2 cellular contexts compared by ENCODE assay signal in the genomic region with DNA sequence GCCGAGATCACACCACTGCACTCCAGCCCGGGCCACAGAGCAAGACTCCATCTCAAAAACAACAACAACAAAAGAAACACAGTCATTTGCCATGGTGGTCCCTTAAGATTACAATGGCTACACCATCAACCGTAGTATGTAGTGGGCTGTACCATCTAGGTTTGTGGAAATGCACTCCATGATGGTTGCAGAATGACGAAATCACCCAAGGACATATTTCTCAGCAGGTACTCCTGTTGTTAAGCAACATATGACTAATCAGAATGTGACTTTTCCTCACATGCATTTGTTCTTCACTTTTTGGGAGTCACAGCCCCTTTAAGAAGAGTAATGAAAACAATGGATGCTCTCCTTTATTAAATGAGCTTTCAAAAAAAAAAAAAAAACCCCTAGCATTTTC.
TF ChIP-seq lines count a peak whose summit lies in the region.

No MANE protein-coding gene starts in this region.

TF ChIP-seq in GM12878, 131 proteins besides CTCF, POLR2A, EP300 and RAD21 (continued from another document and continues in another):
- TF ChIP-seq, protein P1, sequence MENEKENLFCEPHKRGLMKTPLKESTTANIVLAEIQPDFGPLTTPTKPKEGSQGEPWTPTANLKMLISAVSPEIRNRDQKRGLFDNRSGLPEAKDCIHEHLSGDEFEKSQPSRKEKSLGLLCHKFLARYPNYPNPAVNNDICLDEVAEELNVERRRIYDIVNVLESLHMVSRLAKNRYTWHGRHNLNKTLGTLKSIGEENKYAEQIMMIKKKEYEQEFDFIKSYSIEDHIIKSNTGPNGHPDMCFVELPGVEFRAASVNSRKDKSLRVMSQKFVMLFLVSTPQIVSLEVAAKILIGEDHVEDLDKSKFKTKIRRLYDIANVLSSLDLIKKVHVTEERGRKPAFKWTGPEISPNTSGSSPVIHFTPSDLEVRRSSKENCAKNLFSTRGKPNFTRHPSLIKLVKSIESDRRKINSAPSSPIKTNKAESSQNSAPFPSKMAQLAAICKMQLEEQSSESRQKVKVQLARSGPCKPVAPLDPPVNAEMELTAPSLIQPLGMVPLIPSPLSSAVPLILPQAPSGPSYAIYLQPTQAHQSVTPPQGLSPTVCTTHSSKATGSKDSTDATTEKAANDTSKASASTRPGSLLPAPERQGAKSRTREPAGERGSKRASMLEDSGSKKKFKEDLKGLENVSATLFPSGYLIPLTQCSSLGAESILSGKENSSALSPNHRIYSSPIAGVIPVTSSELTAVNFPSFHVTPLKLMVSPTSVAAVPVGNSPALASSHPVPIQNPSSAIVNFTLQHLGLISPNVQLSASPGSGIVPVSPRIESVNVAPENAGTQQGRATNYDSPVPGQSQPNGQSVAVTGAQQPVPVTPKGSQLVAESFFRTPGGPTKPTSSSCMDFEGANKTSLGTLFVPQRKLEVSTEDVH (IDR thresholded peaks at IDR 0.05; ENCODE audit: low read depth, partially characterized antibody): no peak
- TF ChIP-seq, protein P2, sequence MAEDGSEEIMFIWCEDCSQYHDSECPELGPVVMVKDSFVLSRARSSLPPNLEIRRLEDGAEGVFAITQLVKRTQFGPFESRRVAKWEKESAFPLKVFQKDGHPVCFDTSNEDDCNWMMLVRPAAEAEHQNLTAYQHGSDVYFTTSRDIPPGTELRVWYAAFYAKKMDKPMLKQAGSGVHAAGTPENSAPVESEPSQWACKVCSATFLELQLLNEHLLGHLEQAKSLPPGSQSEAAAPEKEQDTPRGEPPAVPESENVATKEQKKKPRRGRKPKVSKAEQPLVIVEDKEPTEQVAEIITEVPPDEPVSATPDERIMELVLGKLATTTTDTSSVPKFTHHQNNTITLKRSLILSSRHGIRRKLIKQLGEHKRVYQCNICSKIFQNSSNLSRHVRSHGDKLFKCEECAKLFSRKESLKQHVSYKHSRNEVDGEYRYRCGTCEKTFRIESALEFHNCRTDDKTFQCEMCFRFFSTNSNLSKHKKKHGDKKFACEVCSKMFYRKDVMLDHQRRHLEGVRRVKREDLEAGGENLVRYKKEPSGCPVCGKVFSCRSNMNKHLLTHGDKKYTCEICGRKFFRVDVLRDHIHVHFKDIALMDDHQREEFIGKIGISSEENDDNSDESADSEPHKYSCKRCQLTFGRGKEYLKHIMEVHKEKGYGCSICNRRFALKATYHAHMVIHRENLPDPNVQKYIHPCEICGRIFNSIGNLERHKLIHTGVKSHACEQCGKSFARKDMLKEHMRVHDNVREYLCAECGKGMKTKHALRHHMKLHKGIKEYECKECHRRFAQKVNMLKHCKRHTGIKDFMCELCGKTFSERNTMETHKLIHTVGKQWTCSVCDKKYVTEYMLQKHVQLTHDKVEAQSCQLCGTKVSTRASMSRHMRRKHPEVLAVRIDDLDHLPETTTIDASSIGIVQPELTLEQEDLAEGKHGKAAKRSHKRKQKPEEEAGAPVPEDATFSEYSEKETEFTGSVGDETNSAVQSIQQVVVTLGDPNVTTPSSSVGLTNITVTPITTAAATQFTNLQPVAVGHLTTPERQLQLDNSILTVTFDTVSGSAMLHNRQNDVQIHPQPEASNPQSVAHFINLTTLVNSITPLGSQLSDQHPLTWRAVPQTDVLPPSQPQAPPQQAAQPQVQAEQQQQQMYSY (CRISPR knock-in tag; IDR thresholded peaks at IDR 0.05): no peak
- TF ChIP-seq, protein P3, sequence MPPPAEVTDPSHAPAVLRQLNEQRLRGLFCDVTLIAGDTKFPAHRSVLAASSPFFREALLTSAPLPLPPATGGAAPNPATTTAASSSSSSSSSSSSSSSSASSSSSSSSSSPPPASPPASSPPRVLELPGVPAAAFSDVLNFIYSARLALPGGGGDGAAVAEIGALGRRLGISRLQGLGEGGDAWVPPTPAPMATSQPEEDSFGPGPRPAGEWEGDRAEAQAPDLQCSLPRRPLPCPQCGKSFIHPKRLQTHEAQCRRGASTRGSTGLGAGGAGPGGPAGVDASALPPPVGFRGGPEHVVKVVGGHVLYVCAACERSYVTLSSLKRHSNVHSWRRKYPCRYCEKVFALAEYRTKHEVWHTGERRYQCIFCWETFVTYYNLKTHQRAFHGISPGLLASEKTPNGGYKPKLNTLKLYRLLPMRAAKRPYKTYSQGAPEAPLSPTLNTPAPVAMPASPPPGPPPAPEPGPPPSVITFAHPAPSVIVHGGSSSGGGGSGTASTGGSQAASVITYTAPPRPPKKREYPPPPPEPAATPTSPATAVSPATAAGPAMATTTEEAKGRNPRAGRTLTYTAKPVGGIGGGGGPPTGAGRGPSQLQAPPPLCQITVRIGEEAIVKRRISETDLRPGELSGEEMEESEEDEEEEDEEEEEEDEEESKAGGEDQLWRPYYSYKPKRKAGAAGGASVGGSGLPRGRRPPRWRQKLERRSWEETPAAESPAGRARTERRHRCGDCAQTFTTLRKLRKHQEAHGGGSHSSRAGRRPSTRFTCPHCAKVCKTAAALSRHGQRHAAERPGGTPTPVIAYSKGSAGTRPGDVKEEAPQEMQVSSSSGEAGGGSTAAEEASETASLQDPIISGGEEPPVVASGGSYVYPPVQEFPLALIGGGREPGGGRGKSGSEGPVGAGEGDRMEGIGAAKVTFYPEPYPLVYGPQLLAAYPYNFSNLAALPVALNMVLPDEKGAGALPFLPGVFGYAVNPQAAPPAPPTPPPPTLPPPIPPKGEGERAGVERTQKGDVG (CRISPR knock-in tag; IDR thresholded peaks at IDR 0.05): no peak
- TF ChIP-seq SP1 (IDR thresholded peaks at IDR 0.05; ENCODE audit: low read depth, low read length): no peak
- TF ChIP-seq, protein P4, sequence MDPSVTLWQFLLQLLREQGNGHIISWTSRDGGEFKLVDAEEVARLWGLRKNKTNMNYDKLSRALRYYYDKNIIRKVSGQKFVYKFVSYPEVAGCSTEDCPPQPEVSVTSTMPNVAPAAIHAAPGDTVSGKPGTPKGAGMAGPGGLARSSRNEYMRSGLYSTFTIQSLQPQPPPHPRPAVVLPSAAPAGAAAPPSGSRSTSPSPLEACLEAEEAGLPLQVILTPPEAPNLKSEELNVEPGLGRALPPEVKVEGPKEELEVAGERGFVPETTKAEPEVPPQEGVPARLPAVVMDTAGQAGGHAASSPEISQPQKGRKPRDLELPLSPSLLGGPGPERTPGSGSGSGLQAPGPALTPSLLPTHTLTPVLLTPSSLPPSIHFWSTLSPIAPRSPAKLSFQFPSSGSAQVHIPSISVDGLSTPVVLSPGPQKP (IDR thresholded peaks at IDR 0.05; ENCODE audit: low read depth, low read length): no peak
- TF ChIP-seq, protein P5, sequence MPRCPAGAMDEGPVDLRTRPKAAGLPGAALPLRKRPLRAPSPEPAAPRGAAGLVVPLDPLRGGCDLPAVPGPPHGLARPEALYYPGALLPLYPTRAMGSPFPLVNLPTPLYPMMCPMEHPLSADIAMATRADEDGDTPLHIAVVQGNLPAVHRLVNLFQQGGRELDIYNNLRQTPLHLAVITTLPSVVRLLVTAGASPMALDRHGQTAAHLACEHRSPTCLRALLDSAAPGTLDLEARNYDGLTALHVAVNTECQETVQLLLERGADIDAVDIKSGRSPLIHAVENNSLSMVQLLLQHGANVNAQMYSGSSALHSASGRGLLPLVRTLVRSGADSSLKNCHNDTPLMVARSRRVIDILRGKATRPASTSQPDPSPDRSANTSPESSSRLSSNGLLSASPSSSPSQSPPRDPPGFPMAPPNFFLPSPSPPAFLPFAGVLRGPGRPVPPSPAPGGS (IDR thresholded peaks at IDR 0.05; ENCODE audit: borderline replicate concordance, insufficient read depth, low read depth, low read length, poor library complexity, severe bottlenecking): no peak
- no peak for TF ChIP-seq GATAD2B (conservative IDR thresholded peaks at IDR 0.05; ENCODE audit: low read depth)
- TF ChIP-seq SIX5 (IDR thresholded peaks at IDR 0.05; ENCODE audit: low read depth, low read length, severe bottlenecking): no peak
- TF ChIP-seq EGR1 (IDR thresholded peaks at IDR 0.05; ENCODE audit: borderline replicate concordance in 1 of 2, low read depth in 2 of 2, low read length in 2 of 2): no peak
- TF ChIP-seq RCOR1 (conservative IDR thresholded peaks at IDR 0.05; ENCODE audit: low read depth, low read length): no peak

TF ChIP-seq in SK-N-SH treated with all-trans-retinoic acid at 6 μM for 48 hours, 23 proteins besides CTCF, POLR2A, EP300 and RAD21:
- TF ChIP-seq, protein P6, sequence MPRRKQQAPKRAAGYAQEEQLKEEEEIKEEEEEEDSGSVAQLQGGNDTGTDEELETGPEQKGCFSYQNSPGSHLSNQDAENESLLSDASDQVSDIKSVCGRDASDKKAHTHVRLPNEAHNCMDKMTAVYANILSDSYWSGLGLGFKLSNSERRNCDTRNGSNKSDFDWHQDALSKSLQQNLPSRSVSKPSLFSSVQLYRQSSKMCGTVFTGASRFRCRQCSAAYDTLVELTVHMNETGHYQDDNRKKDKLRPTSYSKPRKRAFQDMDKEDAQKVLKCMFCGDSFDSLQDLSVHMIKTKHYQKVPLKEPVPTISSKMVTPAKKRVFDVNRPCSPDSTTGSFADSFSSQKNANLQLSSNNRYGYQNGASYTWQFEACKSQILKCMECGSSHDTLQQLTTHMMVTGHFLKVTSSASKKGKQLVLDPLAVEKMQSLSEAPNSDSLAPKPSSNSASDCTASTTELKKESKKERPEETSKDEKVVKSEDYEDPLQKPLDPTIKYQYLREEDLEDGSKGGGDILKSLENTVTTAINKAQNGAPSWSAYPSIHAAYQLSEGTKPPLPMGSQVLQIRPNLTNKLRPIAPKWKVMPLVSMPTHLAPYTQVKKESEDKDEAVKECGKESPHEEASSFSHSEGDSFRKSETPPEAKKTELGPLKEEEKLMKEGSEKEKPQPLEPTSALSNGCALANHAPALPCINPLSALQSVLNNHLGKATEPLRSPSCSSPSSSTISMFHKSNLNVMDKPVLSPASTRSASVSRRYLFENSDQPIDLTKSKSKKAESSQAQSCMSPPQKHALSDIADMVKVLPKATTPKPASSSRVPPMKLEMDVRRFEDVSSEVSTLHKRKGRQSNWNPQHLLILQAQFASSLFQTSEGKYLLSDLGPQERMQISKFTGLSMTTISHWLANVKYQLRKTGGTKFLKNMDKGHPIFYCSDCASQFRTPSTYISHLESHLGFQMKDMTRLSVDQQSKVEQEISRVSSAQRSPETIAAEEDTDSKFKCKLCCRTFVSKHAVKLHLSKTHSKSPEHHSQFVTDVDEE (CRISPR knock-in tag; IDR thresholded peaks at IDR 0.05): no peak
- no peak for TF ChIP-seq ARNTL (CRISPR knock-in tag; IDR thresholded peaks at IDR 0.05; ENCODE audit: borderline replicate concordance, low read depth)
- no peak for TF ChIP-seq ZFP30 (CRISPR knock-in tag; IDR thresholded peaks at IDR 0.05)
- no peak for TF ChIP-seq PPARA (CRISPR knock-in tag; IDR thresholded peaks at IDR 0.05; ENCODE audit: borderline replicate concordance)
- TF ChIP-seq OSR1 (CRISPR knock-in tag; IDR thresholded peaks at IDR 0.05): no peak
- TF ChIP-seq, protein P7, sequence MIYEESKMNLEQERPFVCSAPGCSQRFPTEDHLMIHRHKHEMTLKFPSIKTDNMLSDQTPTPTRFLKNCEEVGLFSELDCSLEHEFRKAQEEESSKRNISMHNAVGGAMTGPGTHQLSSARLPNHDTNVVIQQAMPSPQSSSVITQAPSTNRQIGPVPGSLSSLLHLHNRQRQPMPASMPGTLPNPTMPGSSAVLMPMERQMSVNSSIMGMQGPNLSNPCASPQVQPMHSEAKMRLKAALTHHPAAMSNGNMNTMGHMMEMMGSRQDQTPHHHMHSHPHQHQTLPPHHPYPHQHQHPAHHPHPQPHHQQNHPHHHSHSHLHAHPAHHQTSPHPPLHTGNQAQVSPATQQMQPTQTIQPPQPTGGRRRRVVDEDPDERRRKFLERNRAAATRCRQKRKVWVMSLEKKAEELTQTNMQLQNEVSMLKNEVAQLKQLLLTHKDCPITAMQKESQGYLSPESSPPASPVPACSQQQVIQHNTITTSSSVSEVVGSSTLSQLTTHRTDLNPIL (CRISPR knock-in tag; IDR thresholded peaks at IDR 0.05; ENCODE audit: low read depth): no peak
- TF ChIP-seq RARB (CRISPR knock-in tag; IDR thresholded peaks at IDR 0.05): no peak
